ENCODE assay signal across 8 cellular contexts in the genomic region with DNA sequence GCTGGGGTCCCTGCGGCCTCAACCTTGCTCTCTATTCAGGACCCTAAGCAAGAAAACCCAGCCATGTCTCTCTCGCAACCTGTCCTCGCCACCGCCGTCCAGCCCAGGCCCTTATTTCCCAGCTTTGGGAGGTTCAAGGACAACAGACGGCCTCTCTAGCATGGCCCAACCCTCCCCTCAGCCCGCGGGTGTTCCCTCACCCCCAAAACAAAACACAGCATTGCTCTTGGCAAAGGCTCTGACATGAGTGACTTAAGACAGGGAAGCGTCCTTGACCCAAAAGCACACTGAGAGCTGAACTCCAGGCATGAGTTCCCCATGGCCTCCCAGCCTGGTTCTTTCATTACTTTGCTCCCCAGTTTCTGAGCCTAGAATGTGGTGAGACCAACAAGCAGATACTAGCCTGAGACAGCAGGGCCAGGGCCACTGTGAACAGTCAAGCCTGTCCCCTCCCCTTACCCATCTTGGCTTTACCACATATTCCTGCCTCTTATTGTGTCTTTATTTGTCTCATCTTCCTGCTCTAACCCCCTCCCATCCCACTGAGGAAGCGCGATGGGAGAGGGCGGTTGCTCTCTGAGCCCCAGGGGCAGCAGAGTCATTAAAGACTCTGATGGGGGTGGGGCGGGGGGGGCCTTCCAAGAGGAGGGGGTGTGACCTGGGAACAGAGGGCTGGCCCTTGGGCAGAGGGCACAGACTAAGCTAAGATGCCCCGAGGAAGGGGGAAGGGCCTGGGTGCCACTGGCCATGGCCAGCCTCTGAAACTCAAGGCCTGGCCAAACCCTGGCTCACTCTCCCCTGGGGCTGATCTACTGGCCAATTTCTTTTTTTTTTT. TPM values are rescaled to one million over a fixed set of nuclear protein-coding genes. Genes with fewer than 3 reads are reported as not detected.
DNase-seq lines count a peak whose midpoint lies in the region; ATAC-seq and TF ChIP-seq lines count a peak whose summit lies in the region.

No MANE protein-coding gene starts in this region.

- DNase-seq in DND-41 (peak; percentile 40), osteoblast (ENCODE audit: insufficient read length, low spot score, missing footprints) (peak; percentile 98), globus pallidus (ENCODE audit: low spot score) (no peak), SK-N-DZ (ENCODE audit: low spot score) (no peak)
- no peak for DNase-seq in effector memory CD8-positive, alpha-beta T cell

- H3K9me2 ChIP-seq in OCI-LY1 (ENCODE audit: low read depth, low read length) = no peaks in the 10 kb centered on the region

- H3K9me3 ChIP-seq in DND-41 (ENCODE audit: insufficient read depth, low read length, severe bottlenecking) = no peaks in the 10 kb centered on the region
- H3K9me3 ChIP-seq in OCI-LY1 (ENCODE audit: low read length) = no peaks in the 10 kb centered on the region
- no peaks in the 10 kb centered on the region for H3K9me3 ChIP-seq in osteoblast (ENCODE audit: low read depth, low read length)

- H4K20me1 ChIP-seq in DND-41 (ENCODE audit: insufficient read depth, low read length) (peaks cover 20% of the 10 kb centered on the region; the same call in 1 of the 2 replicates), OCI-LY1 (ENCODE audit: insufficient read depth, low read length) (no peaks in the 10 kb centered on the region), osteoblast (ENCODE audit: insufficient read depth, low read length) (peaks cover 68% of the 10 kb centered on the region)

- no peaks in the 10 kb centered on the region for H3K27me3 Mint-ChIP-seq in effector memory CD8-positive, alpha-beta T cell

- ATAC-seq in DND-41 (ENCODE audit: insufficient read depth, low read depth) = 0 out of 3 replicates have a peak, but pooled peaks have one; percentile 13
- no peak for ATAC-seq in effector memory CD8-positive, alpha-beta T cell (replicated peaks)
- ATAC-seq in GM18873 (IDR thresholded peaks at IDR 0.05; ENCODE audit: low FRiP score, unreplicated experiment) = no peak
- ATAC-seq in HG03159 (IDR thresholded peaks at IDR 0.05; ENCODE audit: unreplicated experiment) = no peak

- H3K27me3 ChIP-seq in DND-41 (ENCODE audit: insufficient read depth, low read length, poor library complexity) = no peaks in the 10 kb centered on the region
- H3K27me3 ChIP-seq in OCI-LY1 (ENCODE audit: insufficient read depth, low read length) = no peaks in the 10 kb centered on the region
- H3K27me3 ChIP-seq in osteoblast (ENCODE audit: insufficient read depth, low read length) = no peaks in the 10 kb centered on the region

- no peaks in the 10 kb centered on the region for H3F3A ChIP-seq in OCI-LY1 (ENCODE audit: insufficient read depth, low read length)

- no peaks in the 10 kb centered on the region for H3K9me3 Mint-ChIP-seq in effector memory CD8-positive, alpha-beta T cell

- no peak overlapping the region for H3K4me2 ChIP-seq in DND-41 (ENCODE audit: insufficient read depth, low read length)
- H3K4me2 ChIP-seq in OCI-LY1 (ENCODE audit: low read length) = peak overlapping the region; percentile 96; the same call in 1 of the 2 replicates
- H3K4me2 ChIP-seq in osteoblast (ENCODE audit: insufficient read depth, low read length) = peak overlapping the region; percentile 64

- H3K79me2 ChIP-seq in DND-41 (ENCODE audit: insufficient read depth, low read length) (peaks cover 31% of the 10 kb centered on the region), OCI-LY1 (ENCODE audit: insufficient read depth, low read length) (peaks cover 5% of the 10 kb centered on the region; the same call in 1 of the 2 replicates), osteoblast (ENCODE audit: insufficient read depth, low read length) (peaks cover 57% of the 10 kb centered on the region)

- H2AFZ ChIP-seq in DND-41 (ENCODE audit: low read depth, low read length) (no peak overlapping the region), OCI-LY1 (ENCODE audit: low read length) (no peak overlapping the region), osteoblast (ENCODE audit: low read length) (no peak overlapping the region)

- H3K36me3 ChIP-seq in DND-41 (ENCODE audit: insufficient read depth, low read length) (peaks cover 13% of the 10 kb centered on the region), OCI-LY1 (ENCODE audit: insufficient read depth, low read length) (peaks cover 13% of the 10 kb centered on the region; the same call in 1 of the 2 replicates), osteoblast (ENCODE audit: insufficient read depth, low read length) (peaks cover 3% of the 10 kb centered on the region)

- peak overlapping the region; percentile 96 to 97 for H3K27ac Mint-ChIP-seq in effector memory CD8-positive, alpha-beta T cell

- H3K4me1 Mint-ChIP-seq in effector memory CD8-positive, alpha-beta T cell (ENCODE audit: low read depth in 2 of 2) = peaks cover 54 to 58% of the 10 kb centered on the region in 2 donors

- TF ChIP-seq CTCF in DND-41 (IDR thresholded peaks at IDR 0.05; ENCODE audit: borderline replicate concordance, extremely low read depth, low read length, poor library complexity, severe bottlenecking) (no peak), OCI-LY1 (IDR thresholded peaks at IDR 0.05; ENCODE audit: low read length) (no peak), osteoblast (IDR thresholded peaks at IDR 0.05; ENCODE audit: extremely low read depth, low read depth, low read length) (no peak)

- H3K4me3 ChIP-seq in DND-41 (ENCODE audit: low read depth in 1 of 2, low read length in 2 of 2) = no peak overlapping the region
- H3K4me3 ChIP-seq in OCI-LY1 (ENCODE audit: low read depth, low read length, poor library complexity, severe bottlenecking) = no peak overlapping the region
- no peak overlapping the region for H3K4me3 ChIP-seq in osteoblast (ENCODE audit: insufficient read depth, low read length)

- H3K4me3 Mint-ChIP-seq in effector memory CD8-positive, alpha-beta T cell = peak overlapping the region; percentile 75 to 83

- H3K27ac ChIP-seq in DND-41 (ENCODE audit: low read length) (peak overlapping the region; percentile 84), OCI-LY1 (ENCODE audit: low read depth, low read length, poor library complexity, severe bottlenecking) (peak overlapping the region; percentile 98), osteoblast (ENCODE audit: low read depth, low read length) (peak overlapping the region; percentile 51)

- H3K9ac ChIP-seq in DND-41 (ENCODE audit: low read depth, low read length) (peak overlapping the region; percentile 51; the same call in 1 of the 2 replicates), OCI-LY1 (ENCODE audit: low read length) (peak overlapping the region; percentile 82; the same call in 1 of the 2 replicates)

- peaks cover 61% of the 10 kb centered on the region for H3K4me1 ChIP-seq in DND-41 (ENCODE audit: insufficient read depth, low read length)
- peaks cover 95% of the 10 kb centered on the region for H3K4me1 ChIP-seq in OCI-LY1 (ENCODE audit: insufficient read depth, low read length, severe bottlenecking)
- H3K4me1 ChIP-seq in osteoblast (ENCODE audit: insufficient read depth, low read length) = peaks cover 33% of the 10 kb centered on the region

- peaks cover 55% of the 10 kb centered on the region for H3K36me3 Mint-ChIP-seq in effector memory CD8-positive, alpha-beta T cell (ENCODE audit: insufficient read depth)

RNA-seq across cellular contexts. Expression of a gene that starts 11.8 kb away (rescaled TPM):
- total RNA-seq in osteoblast = 115 and 133 TPM in 2 replicates
- 57.6 and 67.5 TPM in 2 replicates for polyA plus RNA-seq in SK-N-DZ (2014; cell fraction: cytosol; rRNA removed)
- polyA plus RNA-seq in SK-N-DZ (2014; cell fraction: nucleus; rRNA removed) = 182 and 191 TPM in 2 replicates

Comparison
In these comparisons a context has a peak if more than half of its experiments do, and no peak if none do; other contexts are left out.
1. DNase-seq: peak in DND-41 (single experiment) and osteoblast (single experiment); none in effector memory CD8-positive, alpha-beta T cell (0 of 3), globus pallidus (single experiment) and SK-N-DZ (single experiment).
2. Peak in every context shown above with its lines, with median percentiles within 50 percentile points of each other: H3K27ac ChIP-seq.